In the genomic region with DNA sequence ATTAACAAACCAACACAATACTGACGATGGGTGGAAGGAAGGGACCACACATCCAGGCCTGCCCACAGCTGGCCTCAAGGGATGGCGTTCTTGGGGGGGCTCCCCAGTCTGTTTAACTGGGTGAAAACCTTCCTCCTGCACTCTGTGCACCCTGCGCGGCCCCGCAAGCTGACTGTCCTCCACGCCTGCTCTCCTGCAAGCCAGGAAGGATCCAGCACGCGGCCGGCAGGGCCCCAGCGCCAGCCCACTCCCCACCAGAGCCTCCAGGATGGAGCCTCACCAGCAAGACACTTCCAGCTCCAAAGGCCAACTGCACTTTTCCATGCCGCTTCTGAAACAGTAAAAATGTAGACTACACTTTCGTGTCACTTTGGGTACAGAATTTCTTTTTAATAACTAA, we compare ENCODE assay signal across 17 cellular contexts.
A peak's percentile ranks its signal among the peaks of the same experiment; 100 is the strongest.
DNase-seq lines count a peak whose midpoint lies in the region; ATAC-seq, FAIRE-seq and TF ChIP-seq lines count a peak whose summit lies in the region.
"Had no signal": no experiment of that assay in that cellular context is flagged by ENCODE, and none has a peak within 500 bp of the region (broad histone marks: within the 10 kb centered on the region; RNA-seq: fewer than 3 reads in every experiment).

No MANE protein-coding gene starts in this region.

- H3K4me3 Mint-ChIP-seq in WTC11, result no peak overlapping the region
- H3K4me3 Mint-ChIP-seq in type B pancreatic cell, result no peak overlapping the region
- H3K4me3 Mint-ChIP-seq: B cell; CD14-positive monocyte; CD8-positive, alpha-beta T cell; H9 had no signal

- POLR2A ChIA-PET in WTC11 (lab: Charles Lee), result no interaction called here

- H3K27ac Mint-ChIP-seq in WTC11 (0 out of 2 replicates have a peak overlapping the region, but pooled peaks have one; percentile 9), type B pancreatic cell (no peak overlapping the region)
- H3K27ac Mint-ChIP-seq: B cell; CD14-positive monocyte; CD8-positive, alpha-beta T cell had no signal

- ATAC-seq in left cardiac atrium (no peak), WTC11 (no peak), HG03159 (IDR thresholded peaks at IDR 0.05; ENCODE audit: unreplicated experiment) (no peak), GM18511 (IDR thresholded peaks at IDR 0.05; ENCODE audit: unreplicated experiment) (no peak)
- ATAC-seq: CD8-positive, alpha-beta T cell had no signal

- DNase-seq in cardiac septum (ENCODE audit: low spot score) (peak; percentile 47), left cardiac atrium (no peak), WTC11 (ENCODE audit: low spot score) (no peak), islet precursor cell (peak; percentile 31), type B pancreatic cell (ENCODE audit: extremely low spot score, unreplicated experiment) (peak; percentile 48), HTR-8/SVneo (ENCODE audit: insufficient read length, low spot score) (no peak)
- DNase-seq: 8988T; ACHN; CD8-positive, alpha-beta T cell; COR-L47; GF-D8; GM23248; H9 had no signal

- no peaks in the 10 kb centered on the region for H3K27me3 Mint-ChIP-seq in WTC11 (ENCODE audit: low read depth)
- no peaks in the 10 kb centered on the region for H3K27me3 Mint-ChIP-seq in type B pancreatic cell
- H3K27me3 Mint-ChIP-seq: B cell had no signal

- H3K4me1 Mint-ChIP-seq in WTC11, result peaks cover 25% of the 10 kb centered on the region
- no peaks in the 10 kb centered on the region for H3K4me1 Mint-ChIP-seq in type B pancreatic cell (ENCODE audit: unreplicated experiment)
- H3K4me1 Mint-ChIP-seq: CD14-positive monocyte had no signal

- intact Hi-C loops in cardiac septum (cut with DNase I), result no loop called here
- intact Hi-C loops in left cardiac atrium (cut with DNase I), result no loop called here

- H3K9me3 Mint-ChIP-seq in WTC11 (peaks cover 6% of the 10 kb centered on the region; the same call in 1 of the 2 replicates), type B pancreatic cell (no peaks in the 10 kb centered on the region)
- H3K9me3 Mint-ChIP-seq: CD8-positive, alpha-beta T cell; H9 had no signal

- peaks cover 25% of the 10 kb centered on the region; the same call in 1 of the 2 replicates for H3K36me3 Mint-ChIP-seq in WTC11
- H3K36me3 Mint-ChIP-seq in type B pancreatic cell, result peaks cover 51% of the 10 kb centered on the region

- FAIRE-seq in HTR-8/SVneo (lab: Jason Lieb, UNC), result no peak

- TF ChIP-seq CTCF in WTC11 (IDR thresholded peaks at IDR 0.05) (no peak), type B pancreatic cell (conservative IDR thresholded peaks at IDR 0.05) (no peak)

- CTCF ChIA-PET in WTC11 (lab: Charles Lee), result interaction anchor here (1.5 kb wide), 1 partner anchor 53 kb away, joined by 3 read pairs; no protein-coding TSS in a partner anchor

TF ChIP-seq in WTC11, 78 proteins besides CTCF, POLR2A, EP300 and RAD21 (continues in another document):
- TF ChIP-seq NFE2L1 (CRISPR knock-in tag; IDR thresholded peaks at IDR 0.05), result no peak
- TF ChIP-seq, protein P1, sequence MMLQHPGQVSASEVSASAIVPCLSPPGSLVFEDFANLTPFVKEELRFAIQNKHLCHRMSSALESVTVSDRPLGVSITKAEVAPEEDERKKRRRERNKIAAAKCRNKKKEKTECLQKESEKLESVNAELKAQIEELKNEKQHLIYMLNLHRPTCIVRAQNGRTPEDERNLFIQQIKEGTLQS (CRISPR knock-in tag; conservative IDR thresholded peaks at IDR 0.05), result no peak
- TF ChIP-seq, protein P2, sequence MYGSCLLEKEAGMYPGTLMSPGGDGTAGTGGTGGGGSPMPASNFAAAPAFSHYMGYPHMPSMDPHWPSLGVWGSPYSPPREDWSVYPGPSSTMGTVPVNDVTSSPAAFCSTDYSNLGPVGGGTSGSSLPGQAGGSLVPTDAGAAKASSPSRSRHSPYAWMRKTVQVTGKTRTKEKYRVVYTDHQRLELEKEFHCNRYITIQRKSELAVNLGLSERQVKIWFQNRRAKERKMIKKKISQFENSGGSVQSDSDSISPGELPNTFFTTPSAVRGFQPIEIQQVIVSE (CRISPR knock-in tag; IDR thresholded peaks at IDR 0.05; ENCODE audit: borderline replicate concordance), result no peak
- TF ChIP-seq SMAD4 (CRISPR knock-in tag; IDR thresholded peaks at IDR 0.05), result no peak
- TF ChIP-seq AFF4 (CRISPR knock-in tag; IDR thresholded peaks at IDR 0.05; ENCODE audit: borderline replicate concordance), result no peak
- no peak for TF ChIP-seq ATF1 (CRISPR knock-in tag; IDR thresholded peaks at IDR 0.05)
- no peak for TF ChIP-seq TCF7 (CRISPR knock-in tag; IDR thresholded peaks at IDR 0.05; ENCODE audit: low read depth)
- no peak for TF ChIP-seq NFYB (CRISPR knock-in tag; conservative IDR thresholded peaks at IDR 0.05; ENCODE audit: low read depth)
- TF ChIP-seq ZNF671 (CRISPR knock-in tag; IDR thresholded peaks at IDR 0.05), result no peak
- TF ChIP-seq OVOL2 (CRISPR knock-in tag; IDR thresholded peaks at IDR 0.05; ENCODE audit: borderline replicate concordance), result no peak
- no peak for TF ChIP-seq TEAD1 (CRISPR knock-in tag; IDR thresholded peaks at IDR 0.05)
- TF ChIP-seq, protein P3, sequence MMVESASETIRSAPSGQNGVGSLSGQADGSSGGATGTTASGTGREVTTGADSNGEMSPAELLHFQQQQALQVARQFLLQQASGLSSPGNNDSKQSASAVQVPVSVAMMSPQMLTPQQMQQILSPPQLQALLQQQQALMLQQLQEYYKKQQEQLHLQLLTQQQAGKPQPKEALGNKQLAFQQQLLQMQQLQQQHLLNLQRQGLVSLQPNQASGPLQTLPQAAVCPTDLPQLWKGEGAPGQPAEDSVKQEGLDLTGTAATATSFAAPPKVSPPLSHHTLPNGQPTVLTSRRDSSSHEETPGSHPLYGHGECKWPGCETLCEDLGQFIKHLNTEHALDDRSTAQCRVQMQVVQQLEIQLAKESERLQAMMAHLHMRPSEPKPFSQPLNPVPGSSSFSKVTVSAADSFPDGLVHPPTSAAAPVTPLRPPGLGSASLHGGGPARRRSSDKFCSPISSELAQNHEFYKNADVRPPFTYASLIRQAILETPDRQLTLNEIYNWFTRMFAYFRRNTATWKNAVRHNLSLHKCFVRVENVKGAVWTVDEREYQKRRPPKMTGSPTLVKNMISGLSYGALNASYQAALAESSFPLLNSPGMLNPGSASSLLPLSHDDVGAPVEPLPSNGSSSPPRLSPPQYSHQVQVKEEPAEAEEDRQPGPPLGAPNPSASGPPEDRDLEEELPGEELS (CRISPR knock-in tag; IDR thresholded peaks at IDR 0.05), result no peak
- no peak for TF ChIP-seq ZNF396 (CRISPR knock-in tag; IDR thresholded peaks at IDR 0.05; ENCODE audit: borderline replicate concordance)
- TF ChIP-seq USF2 (CRISPR knock-in tag; IDR thresholded peaks at IDR 0.05), result no peak
- TF ChIP-seq ESRRA (CRISPR knock-in tag; IDR thresholded peaks at IDR 0.05; ENCODE audit: borderline replicate concordance), result no peak
- TF ChIP-seq, protein P4, sequence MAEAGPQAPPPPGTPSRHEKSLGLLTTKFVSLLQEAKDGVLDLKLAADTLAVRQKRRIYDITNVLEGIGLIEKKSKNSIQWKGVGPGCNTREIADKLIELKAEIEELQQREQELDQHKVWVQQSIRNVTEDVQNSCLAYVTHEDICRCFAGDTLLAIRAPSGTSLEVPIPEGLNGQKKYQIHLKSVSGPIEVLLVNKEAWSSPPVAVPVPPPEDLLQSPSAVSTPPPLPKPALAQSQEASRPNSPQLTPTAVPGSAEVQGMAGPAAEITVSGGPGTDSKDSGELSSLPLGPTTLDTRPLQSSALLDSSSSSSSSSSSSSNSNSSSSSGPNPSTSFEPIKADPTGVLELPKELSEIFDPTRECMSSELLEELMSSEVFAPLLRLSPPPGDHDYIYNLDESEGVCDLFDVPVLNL (CRISPR knock-in tag; IDR thresholded peaks at IDR 0.05; ENCODE audit: borderline replicate concordance, low read depth), result no peak

Comparison
In these comparisons a context has a peak if more than half of its experiments do, and no peak if none do; other contexts are left out.
1. DNase-seq: peak in cardiac septum (single experiment), islet precursor cell (single experiment) and type B pancreatic cell (single experiment); none in left cardiac atrium (single experiment), WTC11 (single experiment) and HTR-8/SVneo (single experiment).